Comparison of ENCODE assay signal across 11 cellular contexts in genomic region chr4:80709082-80709869, GRCh38.
"Had no signal": no experiment of that assay in that cellular context is flagged by ENCODE, and none has a peak within 500 bp of the region (broad histone marks: within the 10 kb centered on the region; RNA-seq: fewer than 3 reads in every experiment).

No MANE protein-coding gene starts in this region.

- H3K9me3 Mint-ChIP-seq: activated naive CD4-positive, alpha-beta T cell treated with anti-CD3 and anti-CD28 coated beads for 36 hours; natural killer cell treated with Interleukin-12 subunit alpha and Interleukin-12 subunit beta and Interleukin-15 and Interleukin-18, amount 100 ng/mL, for 72 hours; stimulated activated effector memory CD8-positive, alpha-beta T cell treated with anti-CD3 and anti-CD28 coated beads, Interleukin-12 subunit alpha, Interleukin-12 subunit beta, amount 100 ng/mL, for 72 hours had no signal

- H3K36me3 ChIP-seq: esophagus muscularis mucosa, thoracic aorta, uterus had no signal

- H3K9me3 ChIP-seq: esophagus muscularis mucosa, thoracic aorta, uterus had no signal

- H3K4me1 ChIP-seq: uterus had no signal

- DNase-seq: activated CD4-positive, alpha-beta T cell treated with anti-CD3 and anti-CD28 coated beads for 4 hours; activated naive CD4-positive, alpha-beta T cell treated with anti-CD3 and anti-CD28 coated beads for 36 hours; hippocampal formation; left ventricle myocardium superior; mesenchymal stem cell; T-helper 17 cell; uterus had no signal

- ATAC-seq: left ventricle myocardium superior; natural killer cell treated with Interleukin-12 subunit alpha and Interleukin-12 subunit beta and Interleukin-15 and Interleukin-18, amount 100 ng/mL, for 72 hours; stimulated activated effector memory CD8-positive, alpha-beta T cell treated with anti-CD3 and anti-CD28 coated beads, Interleukin-12 subunit alpha, Interleukin-12 subunit beta, amount 100 ng/mL, for 72 hours; T-helper 17 cell had no signal

- H3K36me3 Mint-ChIP-seq: natural killer cell treated with Interleukin-12 subunit alpha and Interleukin-12 subunit beta and Interleukin-15 and Interleukin-18, amount 100 ng/mL, for 72 hours; stimulated activated effector memory CD8-positive, alpha-beta T cell treated with anti-CD3 and anti-CD28 coated beads, Interleukin-12 subunit alpha, Interleukin-12 subunit beta, amount 100 ng/mL, for 72 hours had no signal

- H3K27ac Mint-ChIP-seq: activated naive CD4-positive, alpha-beta T cell treated with anti-CD3 and anti-CD28 coated beads for 36 hours; natural killer cell treated with Interleukin-12 subunit alpha and Interleukin-12 subunit beta and Interleukin-15 and Interleukin-18, amount 100 ng/mL, for 72 hours; stimulated activated effector memory CD8-positive, alpha-beta T cell treated with anti-CD3 and anti-CD28 coated beads, Interleukin-12 subunit alpha, Interleukin-12 subunit beta, amount 100 ng/mL, for 72 hours; T-helper 17 cell had no signal

- H3K4me3 ChIP-seq: esophagus muscularis mucosa, thoracic aorta, uterus had no signal

- H3K27ac ChIP-seq: esophagus muscularis mucosa, thoracic aorta, uterus had no signal

- H3K4me3 Mint-ChIP-seq: activated naive CD4-positive, alpha-beta T cell treated with anti-CD3 and anti-CD28 coated beads for 36 hours; natural killer cell treated with Interleukin-12 subunit alpha and Interleukin-12 subunit beta and Interleukin-15 and Interleukin-18, amount 100 ng/mL, for 72 hours; stimulated activated effector memory CD8-positive, alpha-beta T cell treated with anti-CD3 and anti-CD28 coated beads, Interleukin-12 subunit alpha, Interleukin-12 subunit beta, amount 100 ng/mL, for 72 hours; T-helper 17 cell had no signal

- H3K4me1 Mint-ChIP-seq: stimulated activated effector memory CD8-positive, alpha-beta T cell treated with anti-CD3 and anti-CD28 coated beads, Interleukin-12 subunit alpha, Interleukin-12 subunit beta, amount 100 ng/mL, for 72 hours had no signal

- H3K27me3 ChIP-seq: esophagus muscularis mucosa, uterus had no signal

- H3K27me3 Mint-ChIP-seq: T-helper 17 cell had no signal
